ENCODE assay signal across 1 cellular context in the genomic region with DNA sequence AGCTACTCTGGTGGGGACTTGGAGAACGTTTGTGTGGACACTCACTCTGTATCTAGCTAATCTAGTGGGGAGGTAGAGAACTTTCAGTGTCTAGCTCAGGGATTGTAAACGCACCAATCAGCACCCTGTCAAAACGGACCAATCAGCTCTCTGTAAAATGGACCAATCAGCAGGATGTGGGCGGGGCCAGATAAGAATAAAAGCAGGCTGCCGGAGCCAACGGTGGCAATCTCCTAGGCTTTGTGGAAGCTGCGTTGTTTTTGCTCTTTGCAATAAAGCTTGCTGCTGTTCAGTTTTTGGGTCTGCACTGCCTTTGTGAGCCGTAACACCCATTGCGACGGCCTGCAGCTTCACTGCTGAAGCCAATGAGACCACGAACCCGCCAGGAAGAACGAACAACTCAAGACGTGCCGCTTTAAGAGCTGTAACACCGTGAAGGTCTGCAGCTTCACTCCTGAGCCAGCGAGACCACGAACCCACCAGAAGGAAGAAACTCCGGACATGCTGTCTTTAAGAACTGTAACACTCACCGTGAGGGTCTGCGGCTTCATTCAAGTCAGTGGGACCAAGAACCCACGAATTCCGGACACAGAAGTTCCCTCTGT.
TF ChIP-seq lines count a peak whose summit lies in the region.

No MANE protein-coding gene starts in this region.

TF ChIP-seq in H1, 55 proteins besides CTCF, POLR2A, EP300 and RAD21:
- TF ChIP-seq TBP (IDR thresholded peaks at IDR 0.05; ENCODE audit: low read depth, low read length) (0 out of 2 replicates have a peak, but pooled peaks have one; percentile 25), SP1 (IDR thresholded peaks at IDR 0.05; ENCODE audit: low read depth, low read length) (0 out of 2 replicates have a peak, but pooled peaks have one; percentile 48)
